In genomic region chr7:900331-901040, GRCh38 we compare ENCODE assay signal across 29 cellular contexts. TPM values are rescaled to one million over a fixed set of nuclear protein-coding genes. Genes with fewer than 3 reads are reported as not detected.
DNase-seq lines count a peak whose midpoint lies in the region; ATAC-seq and TF ChIP-seq lines count a peak whose summit lies in the region.
"Had no signal": no experiment of that assay in that cellular context is flagged by ENCODE, and none has a peak within 500 bp of the region (broad histone marks: within the 10 kb centered on the region; RNA-seq: fewer than 3 reads in every experiment).

No MANE protein-coding gene starts in this region.

- peaks cover 16% of the 10 kb centered on the region for H3K4me1 Mint-ChIP-seq in Calu3 (ENCODE audit: low read depth, unreplicated experiment)
- H3K4me1 Mint-ChIP-seq: stimulated activated memory B cell treated with anti-CD40 and anti-IgM and Interleukin-4, amounts not matched to agents 10 μg/mL and 1 μg/mL and 100 μg/mL, for 72 hours had no signal

- H3K27ac ChIP-seq in RWPE1 (peak overlapping the region; percentile 66), layer of hippocampus (ENCODE audit: low read depth, low read length) (peak overlapping the region; percentile 62), substantia nigra (ENCODE audit: low read depth, low read length, poor library complexity, severe bottlenecking) (peak overlapping the region; percentile 78)
- H3K27ac ChIP-seq: foreskin keratinocyte, heart left ventricle, PC-9, tibial artery had no signal

- POLR2A ChIA-PET in RWPE1 (lab: Yijun Ruan, JAX; ENCODE audit: low non-redundant PET) = interaction anchor here (0.5 kb wide), 1 partner anchor 225 kb away, joined by 5 read pairs; no protein-coding TSS in a partner anchor

- H3K27me3 Mint-ChIP-seq in Calu3 (ENCODE audit: unreplicated experiment) = peaks cover 10% of the 10 kb centered on the region
- H3K27me3 Mint-ChIP-seq: activated CD4-positive, alpha-beta memory T cell treated with anti-CD3 and anti-CD28 coated beads for 36 hours; dendritic cell treated with granulocyte-macrophage colony-stimulating factor and Interleukin-4, amounts not matched to agents 40 ng/mL and 50 ng/mL, for 4 days; stimulated activated memory B cell treated with anti-CD40 and anti-IgM and Interleukin-4, amounts not matched to agents 10 μg/mL and 1 μg/mL and 100 μg/mL, for 72 hours had no signal

- no peaks in the 10 kb centered on the region for H3K9me3 Mint-ChIP-seq in Calu3 (ENCODE audit: low read depth, unreplicated experiment)
- H3K9me3 Mint-ChIP-seq: activated CD4-positive, alpha-beta memory T cell treated with anti-CD3 and anti-CD28 coated beads for 36 hours; dendritic cell treated with granulocyte-macrophage colony-stimulating factor and Interleukin-4, amounts not matched to agents 40 ng/mL and 50 ng/mL, for 4 days; HFFc6; stimulated activated memory B cell treated with anti-CD40 and anti-IgM and Interleukin-4, amounts not matched to agents 10 μg/mL and 1 μg/mL and 100 μg/mL, for 72 hours; T-helper 2 cell treated with Interferon-gamma antibody and Interleukin-4, amounts not matched to agents 5 μg/mL and 100 μg/mL, for 36 hours had no signal

- no peak overlapping the region for H3K4me3 Mint-ChIP-seq in Calu3 (ENCODE audit: low read depth, unreplicated experiment)
- H3K4me3 Mint-ChIP-seq: activated CD4-positive, alpha-beta memory T cell treated with anti-CD3 and anti-CD28 coated beads for 36 hours; CD14-positive monocyte; dendritic cell treated with granulocyte-macrophage colony-stimulating factor and Interleukin-4, amounts not matched to agents 40 ng/mL and 50 ng/mL, for 4 days; HFFc6; naive thymus-derived CD4-positive, alpha-beta T cell; stimulated activated memory B cell treated with anti-CD40 and anti-IgM and Interleukin-4, amounts not matched to agents 10 μg/mL and 1 μg/mL and 100 μg/mL, for 72 hours; T-helper 2 cell treated with Interferon-gamma antibody and Interleukin-4, amounts not matched to agents 5 μg/mL and 100 μg/mL, for 36 hours had no signal

- intact Hi-C loops in Calu3 (cut with micrococcal nuclease; ENCODE audit: unreplicated experiment) = no loop called here

- no TSS peak for BruUV-seq in Calu3 (replicated peaks; lab: Mats Ljungman, UMichigan)

- DNase-seq in Calu3 (no peak), RWPE1 (ENCODE audit: low spot score) (no peak), substantia nigra (lab: John Stamatoyannopoulos, UW) (no peak), GM13977 (ENCODE audit: low spot score) (no peak)
- no peak for DNase-seq in activated CD4-positive, CD25-positive, alpha-beta regulatory T cell (lab: John Stamatoyannopoulos, UW)
- DNase-seq: activated CD4-positive, alpha-beta memory T cell treated with anti-CD3 and anti-CD28 coated beads for 36 hours; activated CD4-positive, alpha-beta T cell treated with anti-CD3 and anti-CD28 coated beads for 1 hour; activated naive CD4-positive, alpha-beta T cell; central memory CD4-positive, alpha-beta T cell; DND-41; esophagus squamous epithelium; GF-D8; HFFc6; KG1; naive thymus-derived CD4-positive, alpha-beta T cell; NCI-H1105; NCI-H510A treated with DMSO at 0.1 percent for 48 hours; NK-92 treated with Interleukin-12 subunit alpha and Interleukin-12 subunit beta, amount 100 ng/mL, for 24 hours; tibial artery had no signal

- H3K36me3 Mint-ChIP-seq in Calu3 (ENCODE audit: insufficient read depth, unreplicated experiment) = peaks cover 90% of the 10 kb centered on the region

- no peak for TF ChIP-seq CTCF in Calu3 (IDR thresholded peaks at IDR 0.05; ENCODE audit: unreplicated experiment)
- TF ChIP-seq CTCF in RWPE1 (conservative IDR thresholded peaks at IDR 0.05; ENCODE audit: low read depth) = no peak
- TF ChIP-seq CTCF in GM13977 (IDR thresholded peaks at IDR 0.05; ENCODE audit: extremely low read depth, insufficient read depth, missing control alignments) = no peak

- no peaks in the 10 kb centered on the region for H3K27me3 ChIP-seq in layer of hippocampus (ENCODE audit: control insufficient read depth, insufficient read depth, low read length)
- H3K27me3 ChIP-seq: MG63 had no signal

- H3K27ac Mint-ChIP-seq in Calu3 (ENCODE audit: unreplicated experiment) = peak overlapping the region; percentile 25
- H3K27ac Mint-ChIP-seq: activated CD4-positive, alpha-beta memory T cell treated with anti-CD3 and anti-CD28 coated beads for 36 hours; HFFc6; naive thymus-derived CD4-positive, alpha-beta T cell; stimulated activated memory B cell treated with anti-CD40 and anti-IgM and Interleukin-4, amounts not matched to agents 10 μg/mL and 1 μg/mL and 100 μg/mL, for 72 hours; T-helper 2 cell treated with Interferon-gamma antibody and Interleukin-4, amounts not matched to agents 5 μg/mL and 100 μg/mL, for 36 hours had no signal

- in situ Hi-C loops in GM13977 (cut with MboI; ENCODE audit: low pct_unique_long_range_greater_than_20kb, low sequenced_read_pairs, unreplicated experiment) = no loop called here

- CTCF ChIA-PET in Calu3 (lab: Charles Lee) (interaction anchor here (0.5 kb wide), 1 partner anchor 10 kb away, joined by 4 read pairs; no protein-coding TSS in a partner anchor), RWPE1 (lab: Yijun Ruan, JAX) (interaction anchor here (0.6 to 1.0 kb wide), 2 partner anchors 40 to 276 kb away, joined by 3 read pairs; no protein-coding TSS in a partner anchor)

- no peak for ATAC-seq in HG03520 (IDR thresholded peaks at IDR 0.05; ENCODE audit: unreplicated experiment)

RNA-seq across cellular contexts. Expression of gene GET4, which starts 24.1 kb away (rescaled TPM):
- 145 and 167 TPM in 2 replicates for total RNA-seq in Calu3 (2022)

RNA-seq across cellular contexts. Expression of gene ADAP1, which starts 54.0 kb away (rescaled TPM):
- total RNA-seq in Calu3 (2022) = 173 and 220 TPM in 2 replicates
